In the genomic region with DNA sequence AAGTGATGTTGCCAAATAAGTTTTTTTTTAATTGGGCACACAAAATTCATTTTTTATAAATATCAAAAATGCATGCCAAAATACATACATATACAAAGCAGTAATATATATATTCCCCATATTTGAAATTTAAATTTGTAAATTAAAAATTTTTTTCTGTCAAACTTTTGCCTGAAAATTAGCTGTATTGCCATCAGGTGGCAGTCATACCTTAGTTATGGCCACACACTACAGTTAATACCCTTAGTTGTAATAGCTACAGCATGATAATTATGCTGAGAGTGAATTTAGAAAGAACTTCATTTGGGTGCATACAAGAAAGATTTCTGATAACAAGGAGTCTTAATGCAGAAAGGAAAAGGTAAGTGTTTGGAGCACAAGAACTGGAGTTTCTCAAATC, we compare ENCODE assay signal across 9 cellular contexts. TPM values are rescaled to one million over a fixed set of nuclear protein-coding genes. Genes with fewer than 3 reads are reported as not detected.
DNase-seq lines count a peak whose midpoint lies in the region; ATAC-seq and TF ChIP-seq lines count a peak whose summit lies in the region.
"Had no signal": no experiment of that assay in that cellular context is flagged by ENCODE, and none has a peak within 500 bp of the region (broad histone marks: within the 10 kb centered on the region; RNA-seq: fewer than 3 reads in every experiment).

No MANE protein-coding gene starts in this region.

- H3K36me3 ChIP-seq in DND-41 (ENCODE audit: insufficient read depth, low read length) = no peaks in the 10 kb centered on the region
- H3K36me3 ChIP-seq in esophagus muscularis mucosa = peaks cover 0 to 26% (median 7%) of the 10 kb centered on the region in 4 donors
- H3K36me3 ChIP-seq: SJSA1 had no signal

- H3K27me3 ChIP-seq in DND-41 (ENCODE audit: insufficient read depth, low read length, poor library complexity) (no peaks in the 10 kb centered on the region), esophagus muscularis mucosa (no peaks in the 10 kb centered on the region)
- H3K27me3 ChIP-seq: SJSA1 had no signal

- no peak for TF ChIP-seq POLR2A in esophagus muscularis mucosa (IDR thresholded peaks at IDR 0.05; ENCODE audit: low read depth)

- peak; percentile 8 for DNase-seq in DND-41
- DNase-seq in NCI-H1694 treated with DMSO at 0.1 percent for 48 hours (lab: John Stamatoyannopoulos, UW) = peak; percentile 3
- no peak for DNase-seq in esophagus muscularis mucosa (ENCODE audit: extremely low spot score)
- DNase-seq in stimulated activated CD4-positive, alpha-beta T cell treated with anti-CD3 and anti-CD28 coated beads, Interleukin-4, amount 100 ng/mL, for 1 hour = no peak

- no peak overlapping the region for H2AFZ ChIP-seq in DND-41 (ENCODE audit: low read depth, low read length)

- no peaks in the 10 kb centered on the region for H4K20me1 ChIP-seq in DND-41 (ENCODE audit: insufficient read depth, low read length)

- no peak overlapping the region for H3K9ac ChIP-seq in DND-41 (ENCODE audit: low read depth, low read length)

- intact Hi-C loops in esophagus muscularis mucosa (cut with DNase I) = no loop called here

- H3K79me2 ChIP-seq in DND-41 (ENCODE audit: insufficient read depth, low read length) = no peaks in the 10 kb centered on the region

- no peak overlapping the region for H3K4me3 ChIP-seq in DND-41 (ENCODE audit: low read depth in 1 of 2, low read length in 2 of 2)
- H3K4me3 ChIP-seq in esophagus muscularis mucosa = no peak overlapping the region
- H3K4me3 ChIP-seq: SJSA1 had no signal

- ATAC-seq in DND-41 (ENCODE audit: insufficient read depth, low read depth) = peak; percentile 58; the same call in 2 of the 3 replicates
- ATAC-seq in GM18858 (IDR thresholded peaks at IDR 0.05; ENCODE audit: unreplicated experiment) = no peak
- ATAC-seq in HG02884 (IDR thresholded peaks at IDR 0.05; ENCODE audit: unreplicated experiment) = no peak
- ATAC-seq in HG03521 (IDR thresholded peaks at IDR 0.05; ENCODE audit: unreplicated experiment) = no peak

- peak; percentile 67 for TF ChIP-seq CTCF in 22Rv1 (IDR thresholded peaks at IDR 0.05)
- peak; percentile 55 for TF ChIP-seq CTCF in DND-41 (IDR thresholded peaks at IDR 0.05; ENCODE audit: borderline replicate concordance, extremely low read depth, low read length, poor library complexity, severe bottlenecking)
- TF ChIP-seq CTCF in esophagus muscularis mucosa (IDR thresholded peaks at IDR 0.05) = peak; percentile 9 to 25 (median 20)

- H3K4me1 ChIP-seq in DND-41 (ENCODE audit: insufficient read depth, low read length) (no peaks in the 10 kb centered on the region), esophagus muscularis mucosa (no peaks in the 10 kb centered on the region)
- H3K4me1 ChIP-seq: SJSA1 had no signal

- no peaks in the 10 kb centered on the region for H3K9me3 ChIP-seq in DND-41 (ENCODE audit: insufficient read depth, low read length, severe bottlenecking)
- H3K9me3 ChIP-seq in esophagus muscularis mucosa = no peaks in the 10 kb centered on the region
- H3K9me3 ChIP-seq: SJSA1 had no signal

- H3K27ac ChIP-seq in 22Rv1 = no peak overlapping the region
- H3K27ac ChIP-seq in DND-41 (ENCODE audit: low read length) = no peak overlapping the region
- no peak overlapping the region for H3K27ac ChIP-seq in esophagus muscularis mucosa (replicated peaks in 1 of 4)
- H3K27ac ChIP-seq: SJSA1 had no signal

- no peak for TF ChIP-seq EP300 in esophagus muscularis mucosa (IDR thresholded peaks at IDR 0.05)

- H3K4me2 ChIP-seq in DND-41 (ENCODE audit: insufficient read depth, low read length) = no peak overlapping the region

RNA-seq across cellular contexts. Expression of gene SDHAF4, which starts 46.2 kb away (rescaled TPM):
- 10 to 100 TPM in 2 of 4 donors, 1 to 10 TPM in 2; 5.2 to 11.2 (median 8.7) TPM for total RNA-seq in esophagus muscularis mucosa

Comparison
In these comparisons a context has a peak if more than half of its experiments do, and no peak if none do; other contexts are left out.
1. DNase-seq: peak in DND-41 (single experiment) and NCI-H1694 treated with DMSO at 0.1 percent for 48 hours (single experiment); none in esophagus muscularis mucosa (single experiment) and stimulated activated CD4-positive, alpha-beta T cell treated with anti-CD3 and anti-CD28 coated beads, Interleukin-4, amount 100 ng/mL, for 1 hour (single experiment).
2. Peak in every context shown above with its lines, with median percentiles within 50 percentile points of each other: CTCF ChIP-seq.